In the genomic region with DNA sequence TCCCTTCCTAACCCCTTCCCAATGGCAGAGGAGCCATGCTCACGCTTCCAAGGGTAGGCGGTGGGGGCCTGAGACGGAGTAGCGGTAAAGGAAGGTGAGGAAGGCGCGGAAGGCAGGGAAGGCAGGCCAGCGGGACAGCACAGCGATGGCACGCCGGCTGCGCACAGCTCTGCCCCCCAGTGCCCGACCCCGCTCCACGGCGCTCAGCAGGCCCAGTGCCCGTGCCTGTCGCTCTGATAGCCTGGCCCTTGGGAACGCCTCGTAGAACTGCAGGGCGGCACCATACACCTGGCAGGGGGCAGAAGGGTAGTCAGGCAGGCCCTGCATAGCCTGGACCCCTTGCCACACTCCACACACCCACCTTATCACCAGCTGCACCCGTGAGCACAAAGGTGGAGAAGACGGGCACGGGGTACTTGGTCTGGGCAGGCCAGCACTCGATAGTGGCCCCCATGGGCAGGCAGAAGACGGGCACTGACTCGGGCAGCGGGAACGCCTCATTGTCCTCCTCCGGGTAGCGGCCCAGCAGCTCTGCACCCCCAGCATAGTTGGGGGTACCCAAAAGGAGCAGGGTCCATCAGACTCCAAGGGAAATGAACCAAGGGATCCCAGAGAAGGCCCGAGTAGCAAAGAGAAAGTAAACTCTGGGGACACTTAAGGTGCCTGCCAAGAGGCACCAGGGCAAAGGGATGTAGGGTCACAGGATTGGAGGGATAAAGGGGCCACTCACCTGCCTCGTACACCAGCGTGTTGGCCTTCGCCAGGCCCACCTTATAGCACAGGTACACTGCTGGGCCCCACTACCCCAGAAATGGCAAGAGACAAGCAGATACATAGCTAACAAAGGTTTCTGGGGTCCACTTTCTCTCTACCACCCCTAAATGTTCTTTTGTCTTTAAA, we compare ENCODE assay signal across 24 cellular contexts. TPM values are rescaled to one million over a fixed set of nuclear protein-coding genes. Genes with fewer than 3 reads are reported as not detected.
A peak's percentile ranks its signal among the peaks of the same experiment; 100 is the strongest.
DNase-seq lines count a peak whose midpoint lies in the region; ATAC-seq lines count a peak whose summit lies in the region.
"Had no signal": no experiment of that assay in that cellular context is flagged by ENCODE, and none has a peak within 500 bp of the region (broad histone marks: within the 10 kb centered on the region; RNA-seq: fewer than 3 reads in every experiment).

No MANE protein-coding gene starts in this region.

- intact Hi-C loops in CD4-positive, alpha-beta memory T cell (cut with micrococcal nuclease), result no loop called here

- peaks cover 40 to 68% of the 10 kb centered on the region in 2 donors for H3K36me3 Mint-ChIP-seq in CD4-positive, alpha-beta memory T cell
- peaks cover 59% of the 10 kb centered on the region for H3K36me3 Mint-ChIP-seq in central memory CD8-positive, alpha-beta T cell (ENCODE audit: insufficient read depth)

- H4K91ac ChIP-seq in neuronal stem cell (ENCODE audit: low read depth, low read length, poor library complexity), result no peak overlapping the region

- H3K9me3 ChIP-seq in BLaER1 (no peaks in the 10 kb centered on the region), neuronal stem cell (replicated peaks in 1 of 2; ENCODE audit: control insufficient read depth in 2 of 2, insufficient read depth in 1 of 2, low read depth in 1 of 2, low read length in 2 of 2) (no peaks in the 10 kb centered on the region)
- no peaks in the 10 kb centered on the region for H3K9me3 ChIP-seq in CD4-positive, alpha-beta memory T cell (ENCODE audit: control insufficient read depth in 1 of 2, low read length in 2 of 2)
- H3K9me3 ChIP-seq: Caco-2, esophagus muscularis mucosa, gastroesophageal sphincter, pancreas, right lobe of liver, vagina had no signal

- H4K8ac ChIP-seq in neuronal stem cell (ENCODE audit: low read depth, low read length), result peak overlapping the region; percentile 82

- peak overlapping the region; percentile 53 for H2BK5ac ChIP-seq in neuronal stem cell (ENCODE audit: low read length)

- H3K4me3 ChIP-seq in BLaER1 (no peak overlapping the region), neuronal stem cell (ENCODE audit: low read length in 2 of 2) (no peak overlapping the region)
- H3K4me3 ChIP-seq in CD4-positive, alpha-beta memory T cell (ENCODE audit: low read length in 2 of 2), result no peak overlapping the region
- H3K4me3 ChIP-seq: esophagus muscularis mucosa, gastroesophageal sphincter, pancreas, right lobe of liver, vagina had no signal

- H2BK12ac ChIP-seq in neuronal stem cell (ENCODE audit: low read length), result peak overlapping the region; percentile 73

- no peak overlapping the region for H3K4me2 ChIP-seq in BLaER1
- no peak overlapping the region for H3K4me2 ChIP-seq in neuronal stem cell (ENCODE audit: insufficient read depth, low read length, poor library complexity, severe bottlenecking)

- H3K4me3 Mint-ChIP-seq in CD4-positive, alpha-beta memory T cell, result peak overlapping the region in 3 of 8 donors; percentile 7 to 50 (median 42)
- no peak overlapping the region for H3K4me3 Mint-ChIP-seq in central memory CD8-positive, alpha-beta T cell
- H3K4me3 Mint-ChIP-seq: activated naive CD8-positive, alpha-beta T cell treated with anti-CD3 and anti-CD28 coated beads, Interleukin-2, amount 10 ng/mL, durations not matched to agents 7 days and 5 days had no signal

- no peak overlapping the region for H3K9ac ChIP-seq in BLaER1
- peak overlapping the region; percentile 68 for H3K9ac ChIP-seq in neuronal stem cell (ENCODE audit: low read depth, low read length, poor library complexity)

- POLR2A ChIA-PET in CD4-positive, alpha-beta memory T cell (lab: Charles Lee; ENCODE audit: partially characterized antibody), result interaction anchor here (0.7 to 13.0 kb wide), 5 partner anchors 11 to 158 kb away, joined by 3 to 298 read pairs (median 10); a partner anchor contains a TSS

- H3K36me3 ChIP-seq in BLaER1 (peaks cover 73% of the 10 kb centered on the region), neuronal stem cell (replicated peaks in 1 of 2; ENCODE audit: control insufficient read depth in 2 of 2, insufficient read depth in 2 of 2, low read length in 2 of 2) (peaks cover 4 to 76% of the 10 kb centered on the region in 2 donors)
- peaks cover 54% of the 10 kb centered on the region for H3K36me3 ChIP-seq in CD4-positive, alpha-beta memory T cell (ENCODE audit: insufficient read depth, low read length)

- no peak overlapping the region for H2AFZ ChIP-seq in neuronal stem cell (ENCODE audit: low read length)

- peak overlapping the region; percentile 98 for H3K14ac ChIP-seq in neuronal stem cell (ENCODE audit: low read length)

- H3K27me3 ChIP-seq in BLaER1 (no peaks in the 10 kb centered on the region), neuronal stem cell (ENCODE audit: control insufficient read depth in 3 of 3, insufficient read depth in 3 of 3, low read depth in 1 of 3, low read length in 3 of 3) (peaks cover 0 to 3% (median 0%) of the 10 kb centered on the region in 3 experiments)
- no peaks in the 10 kb centered on the region for H3K27me3 ChIP-seq in CD4-positive, alpha-beta memory T cell (ENCODE audit: insufficient read depth, low read length)
- H3K27me3 ChIP-seq: esophagus muscularis mucosa, gastroesophageal sphincter, pancreas, right lobe of liver, vagina had no signal

- no peak for ATAC-seq in central memory CD8-positive, alpha-beta T cell (replicated peaks; ENCODE audit: extremely low read depth, poor library complexity, severe bottlenecking)
- ATAC-seq in HG03045 (IDR thresholded peaks at IDR 0.05; ENCODE audit: unreplicated experiment) (no peak), HG03520 (IDR thresholded peaks at IDR 0.05; ENCODE audit: unreplicated experiment) (no peak)
- ATAC-seq: gastroesophageal sphincter, pancreas had no signal

- peaks cover 44% of the 10 kb centered on the region for H3K4me1 ChIP-seq in BLaER1
- peaks cover 34% of the 10 kb centered on the region for H3K4me1 ChIP-seq in CD4-positive, alpha-beta memory T cell (ENCODE audit: insufficient read depth, low read length)
- peaks cover 7 to 13% of the 10 kb centered on the region in 2 donors for H3K4me1 ChIP-seq in neuronal stem cell (ENCODE audit: control insufficient read depth in 2 of 2, insufficient read depth in 1 of 2, low read depth in 1 of 2, low read length in 2 of 2)
- H3K4me1 ChIP-seq: pancreas had no signal

- peaks cover 0 to 4% (median 0%) of the 10 kb centered on the region in 8 donors for H3K9me3 Mint-ChIP-seq in CD4-positive, alpha-beta memory T cell
- no peaks in the 10 kb centered on the region for H3K9me3 Mint-ChIP-seq in central memory CD8-positive, alpha-beta T cell
- H3K9me3 Mint-ChIP-seq: activated naive CD8-positive, alpha-beta T cell treated with anti-CD3 and anti-CD28 coated beads, Interleukin-2, amount 10 ng/mL, durations not matched to agents 7 days and 5 days had no signal

- H4K20me1 ChIP-seq in BLaER1, result peaks cover 15% of the 10 kb centered on the region

- no peak overlapping the region for H3K4ac ChIP-seq in neuronal stem cell (ENCODE audit: low read length)

- no peak for DNase-seq in CD4-positive, alpha-beta memory T cell
- no peak for DNase-seq in central memory CD8-positive, alpha-beta T cell (ENCODE audit: low spot score in 2 of 2)
- no peak for DNase-seq in neuronal stem cell (ENCODE audit: low spot score)
- no peak for DNase-seq in activated CD4-positive, alpha-beta T cell treated with anti-CD3 and anti-CD28 coated beads, Interleukin-2, amount 50 U/mL, for 1 hour
- DNase-seq: activated CD4-positive, CD25-positive, alpha-beta regulatory T cell treated with anti-CD3 and anti-CD28 coated beads, Interleukin-2, amount 50 U/mL, for 72 hours; activated CD8-positive, alpha-beta memory T cell treated with anti-CD3 and anti-CD28 coated beads for 24 hours; activated naive CD8-positive, alpha-beta T cell treated with anti-CD3 and anti-CD28 coated beads, Interleukin-2, amount 10 ng/mL, durations not matched to agents 7 days and 5 days; Caco-2; DND-41; effector memory CD4-positive, alpha-beta T cell; mammary epithelial cell; NCI-H1092 treated with DMSO at 0.1 percent for 48 hours; NCI-H1930; NCI-H2227 treated with DMSO at 0.1 percent for 48 hours; NCI-H748 treated with DMSO at 0.1 percent for 48 hours; stimulated activated CD8-positive, alpha-beta memory T cell treated with anti-CD3 and anti-CD28 coated beads, Interleukin-4, amount 100 ng/mL, for 48 hours had no signal

- peaks cover 0 to 4% of the 10 kb centered on the region in 2 donors for H3K27me3 Mint-ChIP-seq in CD4-positive, alpha-beta memory T cell
- H3K27me3 Mint-ChIP-seq in central memory CD8-positive, alpha-beta T cell, result no peaks in the 10 kb centered on the region
- H3K27me3 Mint-ChIP-seq: activated naive CD8-positive, alpha-beta T cell treated with anti-CD3 and anti-CD28 coated beads, Interleukin-2, amount 10 ng/mL, durations not matched to agents 7 days and 5 days had no signal

- CTCF ChIA-PET in CD4-positive, alpha-beta memory T cell (lab: Charles Lee; ENCODE audit: partially characterized antibody), result interaction anchor here (0.6 kb wide), 1 partner anchor 150 kb away, joined by 3 read pairs; no protein-coding TSS in a partner anchor

- H2BK15ac ChIP-seq in neuronal stem cell (ENCODE audit: low read length), result no peak overlapping the region

- H3K23ac ChIP-seq in neuronal stem cell (ENCODE audit: low read depth, low read length, poor library complexity), result peak overlapping the region; percentile 73

- WGBS in neuronal stem cell (ENCODE audit: extremely low coverage in 2 of 2, insufficient read length in 2 of 2, insufficient replicate concordance in 1 of 2), 2 donors, result no CpG with 5 or more reads among the region's 34 CpGs

- no peak overlapping the region for H2BK120ac ChIP-seq in neuronal stem cell (ENCODE audit: low read depth, low read length)

- peak overlapping the region in 6 of 7 donors; percentile 25 to 97 (median 53) for H3K27ac Mint-ChIP-seq in CD4-positive, alpha-beta memory T cell
- peak overlapping the region; percentile 72 for H3K27ac Mint-ChIP-seq in central memory CD8-positive, alpha-beta T cell (ENCODE audit: low read depth)

- peaks cover 4% of the 10 kb centered on the region for H3K79me1 ChIP-seq in neuronal stem cell (ENCODE audit: low read depth, low read length)

- H3K4me1 Mint-ChIP-seq in CD4-positive, alpha-beta memory T cell, result peaks cover 23 to 58% (median 35%) of the 10 kb centered on the region in 4 donors
- peaks cover 56% of the 10 kb centered on the region for H3K4me1 Mint-ChIP-seq in central memory CD8-positive, alpha-beta T cell

- no peak overlapping the region for H2AK5ac ChIP-seq in neuronal stem cell (ENCODE audit: low read depth, low read length)

- no peak overlapping the region for H3K18ac ChIP-seq in neuronal stem cell (ENCODE audit: low read length)

- H3K27ac ChIP-seq in BLaER1 (0 out of 2 replicates have a peak overlapping the region, but pooled peaks have one; percentile 9), neuronal stem cell (replicated peaks; ENCODE audit: low read length) (no peak overlapping the region)
- H3K27ac ChIP-seq in CD4-positive, alpha-beta memory T cell (ENCODE audit: low read depth, low read length), result peak overlapping the region; percentile 29
- H3K27ac ChIP-seq: esophagus muscularis mucosa, gastroesophageal sphincter, pancreas, vagina had no signal

RNA-seq across cellular contexts. Expression of a gene that starts 4.4 kb away (rescaled TPM):
- total RNA-seq in CD4-positive, alpha-beta memory T cell, result 100 to 1,000 TPM; 211 to 216 TPM
- polyA plus RNA-seq in CD4-positive, alpha-beta memory T cell, result 10 to 100 TPM in 1 of 2 donors, 1 to 10 TPM in 1; 6.9 to 34.0 TPM
- polyA plus RNA-seq in neuronal stem cell (2013, experiment 1 of 2), result 10.8 TPM
- 10.8 TPM for polyA plus RNA-seq in neuronal stem cell (2013, experiment 2 of 2)

RNA-seq across cellular contexts. Expression of a gene that starts 16.3 kb away (rescaled TPM):
- 100 to 1,000 TPM; 112 to 113 TPM for total RNA-seq in CD4-positive, alpha-beta memory T cell
- 10 to 100 TPM; 12.3 to 54.3 TPM for polyA plus RNA-seq in CD4-positive, alpha-beta memory T cell
- polyA plus RNA-seq in neuronal stem cell (2013, experiment 1 of 2), result 22.5 TPM
- polyA plus RNA-seq in neuronal stem cell (2013, experiment 2 of 2), result 21.8 TPM

RNA-seq across cellular contexts. Expression of a gene that starts 19.3 kb away (rescaled TPM):
- total RNA-seq in CD4-positive, alpha-beta memory T cell, result 100 to 1,000 TPM in 1 of 2 experiments, 10 to 100 TPM in 1; 97.0 to 104 TPM
- polyA plus RNA-seq in CD4-positive, alpha-beta memory T cell, result 1 to 10 TPM; 1.8 to 5.7 TPM
- polyA plus RNA-seq in neuronal stem cell (2013, experiment 1 of 2), result 26.6 TPM
- polyA plus RNA-seq in neuronal stem cell (2013, experiment 2 of 2), result 27.7 TPM

RNA-seq across cellular contexts. Expression of a gene that starts 21.3 kb away (rescaled TPM):
- total RNA-seq in CD4-positive, alpha-beta memory T cell, result 10 to 100 TPM; 21.6 to 21.9 TPM
- 10 to 100 TPM; 36.3 to 47.3 TPM for polyA plus RNA-seq in CD4-positive, alpha-beta memory T cell
- polyA plus RNA-seq in neuronal stem cell (2013, experiment 1 of 2), result 83.0 TPM
- 80.7 TPM for polyA plus RNA-seq in neuronal stem cell (2013, experiment 2 of 2)

RNA-seq across cellular contexts. Expression of a gene that starts 25.6 kb away (rescaled TPM):
- 1 to 10 TPM; 7.4 to 9.8 TPM for total RNA-seq in CD4-positive, alpha-beta memory T cell
- 1 to 10 TPM; 1.2 to 5.2 TPM for polyA plus RNA-seq in CD4-positive, alpha-beta memory T cell
- 14.4 TPM for polyA plus RNA-seq in neuronal stem cell (2013, experiment 1 of 2)
- polyA plus RNA-seq in neuronal stem cell (2013, experiment 2 of 2), result 14.5 TPM
